ENCODE assay signal across 11 cellular contexts in genomic region chr5:125326114-125326513, GRCh38.
DNase-seq lines count a peak whose midpoint lies in the region; ATAC-seq and TF ChIP-seq lines count a peak whose summit lies in the region.
"Had no signal": no experiment of that assay in that cellular context is flagged by ENCODE, and none has a peak within 500 bp of the region (broad histone marks: within the 10 kb centered on the region; RNA-seq: fewer than 3 reads in every experiment).

No MANE protein-coding gene starts in this region.

- H3K4me3 ChIP-seq in right atrium auricular region = no peak overlapping the region
- no peak overlapping the region for H3K4me3 ChIP-seq in fibroblast of mammary gland (ENCODE audit: control insufficient read depth, low read depth, low read length)
- H3K4me3 ChIP-seq in aorta (ENCODE audit: low read length in 2 of 2) = no peak overlapping the region
- H3K4me3 ChIP-seq: BLaER1 treated with 17β-estradiol and CSF1 and Interleukin-3, amounts not matched to agents 10 nM and 100 nM had no signal

- ATAC-seq in left cardiac atrium = peak in 1 of 2 donors; percentile 61
- no peak for ATAC-seq in GM19467 (IDR thresholded peaks at IDR 0.05; ENCODE audit: unreplicated experiment)
- ATAC-seq in aorta (ENCODE audit: low FRiP score) = no peak
- ATAC-seq in HG02763 (IDR thresholded peaks at IDR 0.05; ENCODE audit: unreplicated experiment) = no peak

- no peak for TF ChIP-seq CTCF in right atrium auricular region (IDR thresholded peaks at IDR 0.05)
- TF ChIP-seq CTCF in fibroblast of mammary gland (conservative IDR thresholded peaks at IDR 0.05; ENCODE audit: control insufficient read depth, insufficient read depth, low read depth, low read length) = no peak

- H3K4me1 ChIP-seq in right atrium auricular region (peaks cover 0 to 8% of the 10 kb centered on the region in 2 donors), aorta (ENCODE audit: control insufficient read depth in 1 of 2, insufficient read depth in 2 of 2, low read length in 2 of 2) (no peaks in the 10 kb centered on the region)
- H3K4me1 ChIP-seq: BLaER1 treated with 17β-estradiol and CSF1 and Interleukin-3, amounts not matched to agents 10 nM and 100 nM had no signal

- H3K27me3 ChIP-seq in right atrium auricular region = no peaks in the 10 kb centered on the region
- H3K27me3 ChIP-seq in aorta (ENCODE audit: control insufficient read depth in 1 of 2, insufficient read depth in 2 of 2, low read length in 1 of 2) = no peaks in the 10 kb centered on the region
- H3K27me3 ChIP-seq: BLaER1 treated with 17β-estradiol and CSF1 and Interleukin-3, amounts not matched to agents 10 nM and 100 nM had no signal

- H3K36me3 ChIP-seq in right atrium auricular region = no peaks in the 10 kb centered on the region
- H3K36me3 ChIP-seq in aorta (ENCODE audit: control insufficient read depth in 1 of 2, insufficient read depth in 2 of 2, low read length in 1 of 2) = no peaks in the 10 kb centered on the region
- H3K36me3 ChIP-seq: BLaER1 treated with 17β-estradiol and CSF1 and Interleukin-3, amounts not matched to agents 10 nM and 100 nM had no signal

- DNase-seq in left cardiac atrium = peak; percentile 29
- DNase-seq in right atrium auricular region (ENCODE audit: low spot score) = no peak
- peak; percentile 72 for DNase-seq in NCI-H82 (lab: John Stamatoyannopoulos, UW)
- peak; percentile 84 for DNase-seq in fibroblast of mammary gland (ENCODE audit: low read depth)
- no peak for DNase-seq in aorta
- DNase-seq in SKM-1 treated with dmso at 0.1 percent for 144 hours (lab: John Stamatoyannopoulos, UW; ENCODE audit: unreplicated experiment) = no peak
- DNase-seq: activated CD8-positive, alpha-beta memory T cell treated with anti-CD3 and anti-CD28 coated beads, Interleukin-2, amount 50 U/mL, for 48 hours; stimulated activated CD4-positive, alpha-beta T cell treated with anti-CD3 and anti-CD28 coated beads, Interleukin-4, amount 100 ng/mL, for 4 hours had no signal

- H3K27ac ChIP-seq in right atrium auricular region = no peak overlapping the region
- no peak overlapping the region for H3K27ac ChIP-seq in aorta (ENCODE audit: low read depth in 1 of 2, low read length in 2 of 2)
- H3K27ac ChIP-seq: BLaER1 treated with 17β-estradiol and CSF1 and Interleukin-3, amounts not matched to agents 10 nM and 100 nM had no signal

- intact Hi-C loops in left cardiac atrium (cut with DNase I) = no loop called here
- intact Hi-C loops in aorta (cut with DNase I) = no loop called here

- H3K9me3 ChIP-seq in right atrium auricular region = no peaks in the 10 kb centered on the region
- H3K9me3 ChIP-seq in aorta (ENCODE audit: control insufficient read depth, low read length) = no peaks in the 10 kb centered on the region

Comparison
In these comparisons a context has a peak if more than half of its experiments do, and no peak if none do; other contexts are left out.
1. DNase-seq: peak in left cardiac atrium (single experiment), NCI-H82 (single experiment) and fibroblast of mammary gland (single experiment); none in right atrium auricular region (single experiment), aorta (0 of 2) and SKM-1 treated with dmso at 0.1 percent for 144 hours (single experiment).